Comparison of ENCODE assay signal across 8 cellular contexts in genomic region chr9:134066546-134066922, GRCh38. TPM values are rescaled to one million over a fixed set of nuclear protein-coding genes. Genes with fewer than 3 reads are reported as not detected.
DNase-seq lines count a peak whose midpoint lies in the region; ATAC-seq and TF ChIP-seq lines count a peak whose summit lies in the region.

No MANE protein-coding gene starts in this region.

- H3K4me3 ChIP-seq in BJ (ENCODE audit: low read depth, low read length) (peak overlapping the region; percentile 74), HEK293 (ENCODE audit: low read depth, low read length) (peak overlapping the region; percentile 50), stomach (peak overlapping the region; percentile 76 to 92 (median 86))

- DNase-seq in BJ (ENCODE audit: low read depth) (no peak), iPS-NIHi11 (ENCODE audit: low spot score) (peak; percentile 19), stomach (peak; percentile 25), NK-92 (lab: John Stamatoyannopoulos, UW; ENCODE audit: unreplicated experiment) (no peak)
- no peak for DNase-seq in activated T-helper 2 cell treated with anti-CD3 and anti-CD28 coated beads, Interferon-gamma antibody, Interleukin-2, Interleukin-4, amounts not matched to agents 10 μg/mL and 5 μg/mL and 100 μg/mL, durations not matched to agents 14 hours and 24 hours and 36 hours (ENCODE audit: low spot score)
- DNase-seq in activated CD8-positive, alpha-beta memory T cell treated with anti-CD3 and anti-CD28 coated beads, Interleukin-2, amount 50 U/mL, for 48 hours = no peak

- H3K27ac ChIP-seq in HEK293 (ENCODE audit: extremely low read depth, low read depth, low read length) (peak overlapping the region; percentile 92), stomach (peak overlapping the region; percentile 80 to 100 (median 98))

- peak overlapping the region; percentile 98 for H3K27ac Mint-ChIP-seq in activated T-helper 2 cell treated with anti-CD3 and anti-CD28 coated beads, Interferon-gamma antibody, Interleukin-2, Interleukin-4, amounts not matched to agents 10 μg/mL and 5 μg/mL and 100 μg/mL, durations not matched to agents 14 hours and 24 hours and 36 hours

- no peaks in the 10 kb centered on the region for H3K9me3 ChIP-seq in HEK293 (ENCODE audit: control insufficient read depth, insufficient read depth, low read depth, low read length)
- H3K9me3 ChIP-seq in stomach = no peaks in the 10 kb centered on the region

- TF ChIP-seq POLR2A in stomach (IDR thresholded peaks at IDR 0.05) = no peak

- TF ChIP-seq EP300 in stomach (IDR thresholded peaks at IDR 0.05) = no peak

- H3K36me3 ChIP-seq in BJ (ENCODE audit: control insufficient read depth, insufficient read depth, low read length) (0 out of 2 replicates have a peak, but pooled peaks cover 1% of the 10 kb centered on the region), HEK293 (ENCODE audit: control insufficient read depth in 2 of 2, insufficient read depth in 1 of 2, low read length in 2 of 2) (peaks cover 0 to 6% of the 10 kb centered on the region in 2 experiments; a peak in 2 of 3 replicates), stomach (no peaks in the 10 kb centered on the region)

- peaks cover 20% of the 10 kb centered on the region for H3K27me3 Mint-ChIP-seq in activated T-helper 2 cell treated with anti-CD3 and anti-CD28 coated beads, Interferon-gamma antibody, Interleukin-2, Interleukin-4, amounts not matched to agents 10 μg/mL and 5 μg/mL and 100 μg/mL, durations not matched to agents 14 hours and 24 hours and 36 hours (ENCODE audit: low read depth)

- H3K27me3 ChIP-seq in BJ (ENCODE audit: control insufficient read depth, insufficient read depth, low read length) (peaks cover 14% of the 10 kb centered on the region), stomach (peaks cover 0 to 24% (median 0%) of the 10 kb centered on the region in 3 donors)

- WGBS in stomach, 5 donors = 0 to 5% (median 1%) methylated on average over 7 to 10 of the region's 10 CpGs

- H3K4me1 ChIP-seq in HEK293 (ENCODE audit: control insufficient read depth, insufficient read depth, low read length) = no peaks in the 10 kb centered on the region
- peaks cover 38 to 61% (median 60%) of the 10 kb centered on the region in 4 donors for H3K4me1 ChIP-seq in stomach

- CTCF ChIA-PET in BJ (lab: Yijun Ruan, JAX) = interaction anchor here (1.3 to 1.8 kb wide), 3 partner anchors 33 to 285 kb away, joined by 3 to 7 read pairs (median 3); no protein-coding TSS in a partner anchor
- CTCF ChIA-PET in HEK293 (lab: Yijun Ruan, JAX) = interaction anchor here (0.7 to 1.2 kb wide), 3 partner anchors 21 to 161 kb away, joined by 3 read pairs; no protein-coding TSS in a partner anchor

- TF ChIP-seq CTCF in BJ (IDR thresholded peaks at IDR 0.05; ENCODE audit: insufficient read depth, low read depth, low read length) = no peak
- TF ChIP-seq CTCF in HEK293 (tag by site-specific recombination; IDR thresholded peaks at IDR 0.05) = no peak
- no peak for TF ChIP-seq CTCF in stomach (IDR thresholded peaks at IDR 0.05)

- H3K4me3 Mint-ChIP-seq in activated T-helper 2 cell treated with anti-CD3 and anti-CD28 coated beads, Interferon-gamma antibody, Interleukin-2, Interleukin-4, amounts not matched to agents 10 μg/mL and 5 μg/mL and 100 μg/mL, durations not matched to agents 14 hours and 24 hours and 36 hours (ENCODE audit: low read depth) = peak overlapping the region; percentile 87

- intact Hi-C loops in activated T-helper 2 cell treated with anti-CD3 and anti-CD28 coated beads, Interferon-gamma antibody, Interleukin-2, Interleukin-4, amounts not matched to agents 10 μg/mL and 5 μg/mL and 100 μg/mL, durations not matched to agents 14 hours and 24 hours and 36 hours (cut with micrococcal nuclease) = loop anchor here (5.0 kb wide), 1 partner anchor 326 kb away; no protein-coding TSS in a partner anchor
- intact Hi-C loops in stomach (cut with DNase I; ENCODE audit: low total_unique reads) = no loop called here

- H3K4me1 Mint-ChIP-seq in activated T-helper 2 cell treated with anti-CD3 and anti-CD28 coated beads, Interferon-gamma antibody, Interleukin-2, Interleukin-4, amounts not matched to agents 10 μg/mL and 5 μg/mL and 100 μg/mL, durations not matched to agents 14 hours and 24 hours and 36 hours (ENCODE audit: low read depth) = peaks cover 16% of the 10 kb centered on the region

- ATAC-seq in HG02588 (IDR thresholded peaks at IDR 0.05; ENCODE audit: unreplicated experiment) = no peak

- H3K9me3 Mint-ChIP-seq in activated T-helper 2 cell treated with anti-CD3 and anti-CD28 coated beads, Interferon-gamma antibody, Interleukin-2, Interleukin-4, amounts not matched to agents 10 μg/mL and 5 μg/mL and 100 μg/mL, durations not matched to agents 14 hours and 24 hours and 36 hours = no peaks in the 10 kb centered on the region

- POLR2A ChIA-PET in BJ (lab: Charles Lee) (no interaction called here), HEK293 (lab: Yijun Ruan, JAX) (interaction anchor here (0.5 to 0.9 kb wide), 2 partner anchors 15 to 68 kb away, joined by 3 to 4 read pairs; no protein-coding TSS in a partner anchor)

- peaks cover 7% of the 10 kb centered on the region for H3K36me3 Mint-ChIP-seq in activated T-helper 2 cell treated with anti-CD3 and anti-CD28 coated beads, Interferon-gamma antibody, Interleukin-2, Interleukin-4, amounts not matched to agents 10 μg/mL and 5 μg/mL and 100 μg/mL, durations not matched to agents 14 hours and 24 hours and 36 hours (ENCODE audit: low read depth)

TF ChIP-seq in HEK293, 187 proteins besides CTCF, POLR2A, EP300 and RAD21:
- TF ChIP-seq GLIS2 (tag by site-specific recombination; IDR thresholded peaks at IDR 0.05) (0 out of 2 replicates have a peak, but pooled peaks have one; percentile 42), ZNF140 (tag by site-specific recombination; IDR thresholded peaks at IDR 0.05) (0 out of 2 replicates have a peak, but pooled peaks have one; percentile 14), ZNF335 (tag by site-specific recombination; conservative IDR thresholded peaks at IDR 0.05) (peak; percentile 60), ZEB2 (tag by site-specific recombination; IDR thresholded peaks at IDR 0.05) (no peak)

RNA-seq across cellular contexts. Expression of gene BRD3, which starts 1.3 kb away (rescaled TPM):
- polyA plus RNA-seq in BJ (2011; rRNA removed) (5.1 and 6.6 TPM in 2 replicates), stomach (1 to 10 TPM; 6.4 to 8.3 (median 7.9) TPM)
- polyA minus RNA-seq in BJ (2011; rRNA and poly(A)+ RNA removed) = 10.6 and 14.8 TPM in 2 replicates
- 37.4 and 43.3 TPM in 2 replicates for total RNA-seq in activated T-helper 2 cell treated with anti-CD3 and anti-CD28 coated beads, Interferon-gamma antibody, Interleukin-2, Interleukin-4, amounts not matched to agents 10 μg/mL and 5 μg/mL and 100 μg/mL, durations not matched to agents 14 hours and 24 hours and 36 hours
- total RNA-seq in stomach = 10 to 100 TPM; 14.5 to 29.0 (median 22.6) TPM

RNA-seq across cellular contexts. Expression of gene BRD3OS, which starts 41.3 kb away (rescaled TPM):
- 16.4 and 23.5 TPM in 2 replicates for polyA plus RNA-seq in BJ (2011; rRNA removed)
- 12.2 and 15.2 TPM in 2 replicates for polyA minus RNA-seq in BJ (2011; rRNA and poly(A)+ RNA removed)
- 12.3 and 15.8 TPM in 2 replicates for total RNA-seq in activated T-helper 2 cell treated with anti-CD3 and anti-CD28 coated beads, Interferon-gamma antibody, Interleukin-2, Interleukin-4, amounts not matched to agents 10 μg/mL and 5 μg/mL and 100 μg/mL, durations not matched to agents 14 hours and 24 hours and 36 hours
- total RNA-seq in stomach = 10 to 100 TPM in 1 of 5 donors, 1 to 10 TPM in 3, not detected in 1; 2.4 to 12.0 (median 4.4) TPM
- 1 to 10 TPM; 4.7 to 9.0 (median 8.2) TPM for polyA plus RNA-seq in stomach

Comparison
In these comparisons a context has a peak if more than half of its experiments do, and no peak if none do; other contexts are left out.
1. DNase-seq: peak in iPS-NIHi11 (single experiment) and stomach (single experiment); none in BJ (single experiment), activated T-helper 2 cell treated with anti-CD3 and anti-CD28 coated beads, Interferon-gamma antibody, Interleukin-2, Interleukin-4, amounts not matched to agents 10 μg/mL and 5 μg/mL and 100 μg/mL, durations not matched to agents 14 hours and 24 hours and 36 hours (single experiment), NK-92 (single experiment) and activated CD8-positive, alpha-beta memory T cell treated with anti-CD3 and anti-CD28 coated beads, Interleukin-2, amount 50 U/mL, for 48 hours (single experiment).
2. Peak in every context shown above with its lines, with median percentiles within 50 percentile points of each other: H3K4me3 ChIP-seq.